Comparison of ENCODE assay signal across 2 cellular contexts in the genomic region with DNA sequence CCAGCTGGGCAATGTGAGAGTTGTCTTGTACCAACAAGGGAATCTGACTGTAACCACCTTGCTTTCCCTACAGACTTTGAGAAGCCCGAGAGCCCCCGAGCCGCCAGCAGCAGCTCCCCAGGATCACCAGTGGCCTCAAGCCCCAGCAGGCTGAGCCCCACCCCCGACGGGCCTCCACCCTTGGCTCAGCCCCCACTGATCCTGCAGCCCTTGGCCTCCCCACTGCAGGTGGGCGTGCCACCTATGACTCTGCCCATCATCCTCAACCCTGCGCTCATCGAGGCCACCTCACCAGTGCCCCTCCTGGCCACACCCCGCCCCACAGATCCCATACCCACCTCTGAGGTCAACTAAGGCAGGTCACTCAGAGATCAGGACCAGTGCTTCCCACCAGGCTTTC.
TF ChIP-seq lines count a peak whose summit lies in the region.

No MANE protein-coding gene starts in this region.

TF ChIP-seq in H1, 55 proteins besides CTCF, POLR2A, EP300 and RAD21:
- no peak for TF ChIP-seq CEBPB (IDR thresholded peaks at IDR 0.05; ENCODE audit: low read depth, low read length)
- TF ChIP-seq PHF8 (conservative IDR thresholded peaks at IDR 0.05; ENCODE audit: low read depth, low read length), result no peak
- TF ChIP-seq RXRA (IDR thresholded peaks at IDR 0.05; ENCODE audit: insufficient read depth, low read depth, low read length), result no peak
- TF ChIP-seq JUND (IDR thresholded peaks at IDR 0.05; ENCODE audit: low read length), result no peak
- TF ChIP-seq JUN (IDR thresholded peaks at IDR 0.05; ENCODE audit: low read depth, low read length), result no peak
- no peak for TF ChIP-seq SP1 (IDR thresholded peaks at IDR 0.05; ENCODE audit: low read depth, low read length)
- TF ChIP-seq, protein P1, sequence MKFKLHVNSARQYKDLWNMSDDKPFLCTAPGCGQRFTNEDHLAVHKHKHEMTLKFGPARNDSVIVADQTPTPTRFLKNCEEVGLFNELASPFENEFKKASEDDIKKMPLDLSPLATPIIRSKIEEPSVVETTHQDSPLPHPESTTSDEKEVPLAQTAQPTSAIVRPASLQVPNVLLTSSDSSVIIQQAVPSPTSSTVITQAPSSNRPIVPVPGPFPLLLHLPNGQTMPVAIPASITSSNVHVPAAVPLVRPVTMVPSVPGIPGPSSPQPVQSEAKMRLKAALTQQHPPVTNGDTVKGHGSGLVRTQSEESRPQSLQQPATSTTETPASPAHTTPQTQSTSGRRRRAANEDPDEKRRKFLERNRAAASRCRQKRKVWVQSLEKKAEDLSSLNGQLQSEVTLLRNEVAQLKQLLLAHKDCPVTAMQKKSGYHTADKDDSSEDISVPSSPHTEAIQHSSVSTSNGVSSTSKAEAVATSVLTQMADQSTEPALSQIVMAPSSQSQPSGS (IDR thresholded peaks at IDR 0.05; ENCODE audit: low read length), result no peak
- no peak for TF ChIP-seq RBBP5 (IDR thresholded peaks at IDR 0.05; ENCODE audit: borderline replicate concordance, low read depth, low read length)
- no peak for TF ChIP-seq HDAC6 (IDR thresholded peaks at IDR 0.05; ENCODE audit: low read depth, low read length)
- TF ChIP-seq TAF1 (IDR thresholded peaks at IDR 0.05; ENCODE audit: low read depth, low read length), result no peak
- no peak for TF ChIP-seq RFX5 (IDR thresholded peaks at IDR 0.05; ENCODE audit: borderline replicate concordance, low read depth, low read length)
- no peak for TF ChIP-seq CTBP2 (IDR thresholded peaks at IDR 0.05; ENCODE audit: borderline replicate concordance, insufficient read depth, insufficient read length, low read length)
- no peak for TF ChIP-seq TBP (IDR thresholded peaks at IDR 0.05; ENCODE audit: low read depth, low read length)
- no peak for TF ChIP-seq ZNF274 (IDR thresholded peaks at IDR 0.05; ENCODE audit: borderline replicate concordance, extremely low read depth, low read length)
- TF ChIP-seq, protein P2, sequence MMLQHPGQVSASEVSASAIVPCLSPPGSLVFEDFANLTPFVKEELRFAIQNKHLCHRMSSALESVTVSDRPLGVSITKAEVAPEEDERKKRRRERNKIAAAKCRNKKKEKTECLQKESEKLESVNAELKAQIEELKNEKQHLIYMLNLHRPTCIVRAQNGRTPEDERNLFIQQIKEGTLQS (IDR thresholded peaks at IDR 0.05; ENCODE audit: insufficient read depth, low read depth, low read length), result no peak

TF ChIP-seq in SK-N-SH, 30 proteins besides CTCF, POLR2A, EP300 and RAD21:
- TF ChIP-seq FOXM1 (IDR thresholded peaks at IDR 0.05; ENCODE audit: low read depth), result no peak
- TF ChIP-seq YY1 (IDR thresholded peaks at IDR 0.05; ENCODE audit: low read depth), result no peak
- TF ChIP-seq NRF1 (IDR thresholded peaks at IDR 0.05; ENCODE audit: low read depth, low read length), result no peak
- no peak for TF ChIP-seq TCF12 (IDR thresholded peaks at IDR 0.05)
- TF ChIP-seq TAF1 (IDR thresholded peaks at IDR 0.05; ENCODE audit: borderline replicate concordance, low read depth, low read length), result no peak
- TF ChIP-seq FOXJ3 (CRISPR knock-in tag; IDR thresholded peaks at IDR 0.05), result no peak
- no peak for TF ChIP-seq SMC3 (IDR thresholded peaks at IDR 0.05; ENCODE audit: low read depth, low read length)
- no peak for TF ChIP-seq RCOR1 (IDR thresholded peaks at IDR 0.05; ENCODE audit: low read length)
- TF ChIP-seq, protein P3, sequence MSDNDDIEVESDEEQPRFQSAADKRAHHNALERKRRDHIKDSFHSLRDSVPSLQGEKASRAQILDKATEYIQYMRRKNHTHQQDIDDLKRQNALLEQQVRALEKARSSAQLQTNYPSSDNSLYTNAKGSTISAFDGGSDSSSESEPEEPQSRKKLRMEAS (IDR thresholded peaks at IDR 0.05; ENCODE audit: low read depth), result no peak
- TF ChIP-seq EZH2phosphoT487 (IDR thresholded peaks at IDR 0.05; ENCODE audit: borderline replicate concordance, low read depth), result no peak
- TF ChIP-seq MEF2A (IDR thresholded peaks at IDR 0.05; ENCODE audit: borderline replicate concordance, low read depth), result no peak
- no peak for TF ChIP-seq MXI1 (IDR thresholded peaks at IDR 0.05; ENCODE audit: low read depth, low read length)
- TF ChIP-seq NFIC (IDR thresholded peaks at IDR 0.05; ENCODE audit: borderline replicate concordance), result no peak
- TF ChIP-seq, protein P4, sequence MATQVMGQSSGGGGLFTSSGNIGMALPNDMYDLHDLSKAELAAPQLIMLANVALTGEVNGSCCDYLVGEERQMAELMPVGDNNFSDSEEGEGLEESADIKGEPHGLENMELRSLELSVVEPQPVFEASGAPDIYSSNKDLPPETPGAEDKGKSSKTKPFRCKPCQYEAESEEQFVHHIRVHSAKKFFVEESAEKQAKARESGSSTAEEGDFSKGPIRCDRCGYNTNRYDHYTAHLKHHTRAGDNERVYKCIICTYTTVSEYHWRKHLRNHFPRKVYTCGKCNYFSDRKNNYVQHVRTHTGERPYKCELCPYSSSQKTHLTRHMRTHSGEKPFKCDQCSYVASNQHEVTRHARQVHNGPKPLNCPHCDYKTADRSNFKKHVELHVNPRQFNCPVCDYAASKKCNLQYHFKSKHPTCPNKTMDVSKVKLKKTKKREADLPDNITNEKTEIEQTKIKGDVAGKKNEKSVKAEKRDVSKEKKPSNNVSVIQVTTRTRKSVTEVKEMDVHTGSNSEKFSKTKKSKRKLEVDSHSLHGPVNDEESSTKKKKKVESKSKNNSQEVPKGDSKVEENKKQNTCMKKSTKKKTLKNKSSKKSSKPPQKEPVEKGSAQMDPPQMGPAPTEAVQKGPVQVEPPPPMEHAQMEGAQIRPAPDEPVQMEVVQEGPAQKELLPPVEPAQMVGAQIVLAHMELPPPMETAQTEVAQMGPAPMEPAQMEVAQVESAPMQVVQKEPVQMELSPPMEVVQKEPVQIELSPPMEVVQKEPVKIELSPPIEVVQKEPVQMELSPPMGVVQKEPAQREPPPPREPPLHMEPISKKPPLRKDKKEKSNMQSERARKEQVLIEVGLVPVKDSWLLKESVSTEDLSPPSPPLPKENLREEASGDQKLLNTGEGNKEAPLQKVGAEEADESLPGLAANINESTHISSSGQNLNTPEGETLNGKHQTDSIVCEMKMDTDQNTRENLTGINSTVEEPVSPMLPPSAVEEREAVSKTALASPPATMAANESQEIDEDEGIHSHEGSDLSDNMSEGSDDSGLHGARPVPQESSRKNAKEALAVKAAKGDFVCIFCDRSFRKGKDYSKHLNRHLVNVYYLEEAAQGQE (IDR thresholded peaks at IDR 0.05; ENCODE audit: low read depth, low read length), result no peak
- no peak for TF ChIP-seq SIN3A (IDR thresholded peaks at IDR 0.05; ENCODE audit: borderline replicate concordance, low read depth, low read length)
- no peak for TF ChIP-seq CHD2 (IDR thresholded peaks at IDR 0.05; ENCODE audit: low read length, partially characterized antibody)
- TF ChIP-seq JUND (IDR thresholded peaks at IDR 0.05), result no peak
- no peak for TF ChIP-seq GATA2 (CRISPR knock-in tag; IDR thresholded peaks at IDR 0.05)
- TF ChIP-seq TEAD4 (IDR thresholded peaks at IDR 0.05; ENCODE audit: borderline replicate concordance, insufficient read depth), result no peak
- TF ChIP-seq, protein P5, sequence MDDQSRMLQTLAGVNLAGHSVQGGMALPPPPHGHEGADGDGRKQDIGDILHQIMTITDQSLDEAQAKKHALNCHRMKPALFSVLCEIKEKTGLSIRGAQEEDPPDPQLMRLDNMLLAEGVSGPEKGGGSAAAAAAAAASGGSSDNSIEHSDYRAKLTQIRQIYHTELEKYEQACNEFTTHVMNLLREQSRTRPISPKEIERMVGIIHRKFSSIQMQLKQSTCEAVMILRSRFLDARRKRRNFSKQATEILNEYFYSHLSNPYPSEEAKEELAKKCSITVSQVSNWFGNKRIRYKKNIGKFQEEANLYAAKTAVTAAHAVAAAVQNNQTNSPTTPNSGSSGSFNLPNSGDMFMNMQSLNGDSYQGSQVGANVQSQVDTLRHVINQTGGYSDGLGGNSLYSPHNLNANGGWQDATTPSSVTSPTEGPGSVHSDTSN (IDR thresholded peaks at IDR 0.05), result no peak
